15 cellular contexts compared by ENCODE assay signal in the genomic region with DNA sequence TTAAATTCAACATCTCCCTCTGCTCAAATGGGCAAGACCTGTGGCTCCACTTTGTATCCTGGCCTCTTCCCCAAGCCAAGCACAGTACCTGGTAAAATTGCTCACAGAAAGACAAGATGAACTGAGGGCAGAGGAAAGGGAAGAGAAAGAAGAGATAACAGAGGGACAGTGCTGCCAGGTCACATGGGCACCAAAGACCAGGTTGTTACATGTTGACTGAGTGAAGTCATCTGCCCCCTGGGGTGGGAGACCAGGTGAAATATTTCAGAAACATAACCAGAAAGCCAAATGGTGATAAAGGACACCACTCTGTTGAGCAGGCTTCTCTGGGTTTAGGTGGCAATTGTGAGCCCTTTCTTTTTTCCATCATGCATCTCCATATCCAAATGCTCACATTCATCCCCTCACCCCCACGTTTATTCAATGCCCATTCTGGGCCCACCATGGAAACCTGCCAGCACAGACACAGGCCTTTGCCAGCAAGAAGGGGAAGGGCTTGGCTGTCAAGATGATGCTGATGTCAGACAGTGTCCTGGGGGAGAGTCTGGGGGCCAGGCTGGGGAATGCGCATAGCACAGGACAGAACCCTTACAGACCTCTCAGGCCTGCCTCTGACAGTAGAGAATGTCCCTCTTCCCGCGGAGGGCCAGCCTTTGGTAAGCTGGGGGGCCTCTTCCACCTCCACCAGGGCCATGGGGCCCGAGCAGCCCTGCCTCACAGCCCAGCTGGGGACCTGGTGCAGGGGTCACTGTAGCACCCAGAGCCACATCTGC. TPM values are rescaled to one million over a fixed set of nuclear protein-coding genes. Genes with fewer than 3 reads are reported as not detected.
A peak's percentile ranks its signal among the peaks of the same experiment; 100 is the strongest.
DNase-seq lines count a peak whose midpoint lies in the region; ATAC-seq and TF ChIP-seq lines count a peak whose summit lies in the region.
"Had no signal": no experiment of that assay in that cellular context is flagged by ENCODE, and none has a peak within 500 bp of the region (broad histone marks: within the 10 kb centered on the region; RNA-seq: fewer than 3 reads in every experiment).

No MANE protein-coding gene starts in this region.

- H3K9ac ChIP-seq in endodermal cell (ENCODE audit: extremely low read depth, low read length, poor library complexity, severe bottlenecking) = no peak overlapping the region

- H3K9me3 ChIP-seq in endodermal cell (ENCODE audit: control insufficient read depth, low read length) (no peaks in the 10 kb centered on the region), sigmoid colon (no peaks in the 10 kb centered on the region), esophagus squamous epithelium (no peaks in the 10 kb centered on the region)
- H3K9me3 ChIP-seq: Caco-2, SJSA1 had no signal

- ATAC-seq in HG03565 (IDR thresholded peaks at IDR 0.05; ENCODE audit: unreplicated experiment) = no peak
- ATAC-seq: GM12878 had no signal

- TF ChIP-seq POLR2A in sigmoid colon (IDR thresholded peaks at IDR 0.05) = no peak
- TF ChIP-seq POLR2A in esophagus squamous epithelium (IDR thresholded peaks at IDR 0.05) = no peak

- H3K4me1 ChIP-seq in endodermal cell (ENCODE audit: control insufficient read depth, insufficient read depth, low read length) (no peaks in the 10 kb centered on the region), sigmoid colon (peaks cover 0 to 15% (median 5%) of the 10 kb centered on the region in 4 donors), esophagus squamous epithelium (peaks cover 0 to 20% (median 5%) of the 10 kb centered on the region in 3 donors)
- H3K4me1 ChIP-seq: Caco-2 had no signal

- intact Hi-C loops in sigmoid colon (cut with DNase I) (no loop called here), esophagus squamous epithelium (cut with DNase I) (no loop called here)

- peaks cover 72% of the 10 kb centered on the region for H3K36me3 Mint-ChIP-seq in activated T-cell treated with anti-CD3 and anti-CD28 coated beads, Interleukin-2, amount 50 U/mL, for 24 hours (ENCODE audit: low read depth)
- peaks cover 58% of the 10 kb centered on the region for H3K36me3 Mint-ChIP-seq in endodermal cell (ENCODE audit: low read depth)

- H3K36me3 ChIP-seq in endodermal cell (ENCODE audit: control insufficient read depth, insufficient read depth, low read length) = peaks cover 51% of the 10 kb centered on the region
- H3K36me3 ChIP-seq in sigmoid colon = peaks cover 0 to 44% (median 5%) of the 10 kb centered on the region in 4 donors
- peaks cover 5 to 78% (median 30%) of the 10 kb centered on the region in 3 donors for H3K36me3 ChIP-seq in esophagus squamous epithelium

- H3K4me3 Mint-ChIP-seq in activated T-cell treated with anti-CD3 and anti-CD28 coated beads, Interleukin-2, amount 50 U/mL, for 24 hours = no peak overlapping the region
- H3K4me3 Mint-ChIP-seq in endodermal cell = no peak overlapping the region

- no peak for DNase-seq in activated T-cell treated with anti-CD3 and anti-CD28 coated beads, Interleukin-2, amount 50 U/mL, for 24 hours
- DNase-seq in activated T-cell treated with anti-CD3 and anti-CD28 coated beads, Interleukin-2, amount 50 U/mL, for 1 hour = no peak
- DNase-seq in RWPE1 (ENCODE audit: low spot score) (no peak), endodermal cell (no peak), sigmoid colon (peak; percentile 51), esophagus squamous epithelium (lab: John Stamatoyannopoulos, UW) (no peak), GM13977 (ENCODE audit: low spot score) (no peak)
- DNase-seq: Caco-2, MM.1S, NCI-H1105 treated with DMSO at 0.1 percent for 48 hours, NCI-H2029 treated with DMSO at 0.1 percent for 48 hours, NCI-H524 had no signal

- CTCF ChIA-PET in RWPE1 (lab: Yijun Ruan, JAX) = no interaction called here

- H3K4me3 ChIP-seq in endodermal cell (ENCODE audit: low read length) (no peak overlapping the region), sigmoid colon (no peak overlapping the region), esophagus squamous epithelium (no peak overlapping the region)
- H3K4me3 ChIP-seq: GM12878, SJSA1 had no signal

- TF ChIP-seq CTCF in RWPE1 (conservative IDR thresholded peaks at IDR 0.05; ENCODE audit: low read depth) (no peak), endodermal cell (conservative IDR thresholded peaks at IDR 0.05) (no peak), sigmoid colon (IDR thresholded peaks at IDR 0.05) (no peak), esophagus squamous epithelium (IDR thresholded peaks at IDR 0.05) (no peak), GM13977 (IDR thresholded peaks at IDR 0.05; ENCODE audit: extremely low read depth, insufficient read depth, missing control alignments) (no peak)

- peak overlapping the region; percentile 35 for H3K27ac Mint-ChIP-seq in activated T-cell treated with anti-CD3 and anti-CD28 coated beads, Interleukin-2, amount 50 U/mL, for 24 hours
- H3K27ac Mint-ChIP-seq in endodermal cell = peak overlapping the region; percentile 20

- no peak for TF ChIP-seq EP300 in sigmoid colon (IDR thresholded peaks at IDR 0.05)

- no peaks in the 10 kb centered on the region for H3K9me3 Mint-ChIP-seq in activated T-cell treated with anti-CD3 and anti-CD28 coated beads, Interleukin-2, amount 50 U/mL, for 24 hours
- no peaks in the 10 kb centered on the region for H3K9me3 Mint-ChIP-seq in endodermal cell

- POLR2A ChIA-PET in RWPE1 (lab: Yijun Ruan, JAX; ENCODE audit: low non-redundant PET) = no interaction called here

- peak overlapping the region; percentile 44 for H3K27ac ChIP-seq in RWPE1
- no peak overlapping the region for H3K27ac ChIP-seq in endodermal cell (ENCODE audit: low read depth, low read length)
- H3K27ac ChIP-seq in sigmoid colon = no peak overlapping the region
- H3K27ac ChIP-seq in esophagus squamous epithelium = no peak overlapping the region
- H3K27ac ChIP-seq: SJSA1 had no signal

- H3K27me3 ChIP-seq in endodermal cell (ENCODE audit: control insufficient read depth, insufficient read depth, low read length, poor library complexity, severe bottlenecking) (no peaks in the 10 kb centered on the region), sigmoid colon (no peaks in the 10 kb centered on the region), esophagus squamous epithelium (no peaks in the 10 kb centered on the region)
- H3K27me3 ChIP-seq: SJSA1 had no signal

- in situ Hi-C loops in GM13977 (cut with MboI; ENCODE audit: low pct_unique_long_range_greater_than_20kb, low sequenced_read_pairs, unreplicated experiment) = no loop called here

- 85 to 86% methylated on average over 1 to 5 of the region's 5 CpGs for WGBS in endodermal cell (ENCODE audit: insufficient coverage in 1 of 2, insufficient read length in 1 of 2), 2 experiments
- 85 to 89% methylated on average over 5 of the region's 5 CpGs for WGBS in sigmoid colon, 2 donors
- 22 to 35% methylated on average over 1 to 3 of the region's 5 CpGs for WGBS in esophagus squamous epithelium, 2 donors

- H3K4me1 Mint-ChIP-seq in activated T-cell treated with anti-CD3 and anti-CD28 coated beads, Interleukin-2, amount 50 U/mL, for 24 hours (ENCODE audit: low read depth) = peaks cover 14% of the 10 kb centered on the region
- H3K4me1 Mint-ChIP-seq in endodermal cell = no peaks in the 10 kb centered on the region

- H3K27me3 Mint-ChIP-seq in activated T-cell treated with anti-CD3 and anti-CD28 coated beads, Interleukin-2, amount 50 U/mL, for 24 hours = no peaks in the 10 kb centered on the region
- no peaks in the 10 kb centered on the region for H3K27me3 Mint-ChIP-seq in endodermal cell (ENCODE audit: insufficient read depth)

RNA-seq across cellular contexts. Expression of a gene that starts 51.6 kb away (rescaled TPM):
- total RNA-seq in endodermal cell = 10 to 100 TPM; 54.6 to 62.9 TPM
- 47.4 TPM for polyA plus RNA-seq in endodermal cell (2013, experiment 1 of 2)
- polyA plus RNA-seq in endodermal cell (2013, experiment 2 of 2) = 41.6 TPM
- 10 to 100 TPM; 25.5 to 36.8 (median 32.7) TPM for total RNA-seq in sigmoid colon
- polyA plus RNA-seq in sigmoid colon = 10 to 100 TPM in 2 of 3 donors, 1 to 10 TPM in 1; 7.2 to 68.7 (median 11.8) TPM
- total RNA-seq in esophagus squamous epithelium = 10 to 100 TPM; 42.5 to 75.2 (median 50.8) TPM
